ENCODE assay signal across 8 cellular contexts in the genomic region with DNA sequence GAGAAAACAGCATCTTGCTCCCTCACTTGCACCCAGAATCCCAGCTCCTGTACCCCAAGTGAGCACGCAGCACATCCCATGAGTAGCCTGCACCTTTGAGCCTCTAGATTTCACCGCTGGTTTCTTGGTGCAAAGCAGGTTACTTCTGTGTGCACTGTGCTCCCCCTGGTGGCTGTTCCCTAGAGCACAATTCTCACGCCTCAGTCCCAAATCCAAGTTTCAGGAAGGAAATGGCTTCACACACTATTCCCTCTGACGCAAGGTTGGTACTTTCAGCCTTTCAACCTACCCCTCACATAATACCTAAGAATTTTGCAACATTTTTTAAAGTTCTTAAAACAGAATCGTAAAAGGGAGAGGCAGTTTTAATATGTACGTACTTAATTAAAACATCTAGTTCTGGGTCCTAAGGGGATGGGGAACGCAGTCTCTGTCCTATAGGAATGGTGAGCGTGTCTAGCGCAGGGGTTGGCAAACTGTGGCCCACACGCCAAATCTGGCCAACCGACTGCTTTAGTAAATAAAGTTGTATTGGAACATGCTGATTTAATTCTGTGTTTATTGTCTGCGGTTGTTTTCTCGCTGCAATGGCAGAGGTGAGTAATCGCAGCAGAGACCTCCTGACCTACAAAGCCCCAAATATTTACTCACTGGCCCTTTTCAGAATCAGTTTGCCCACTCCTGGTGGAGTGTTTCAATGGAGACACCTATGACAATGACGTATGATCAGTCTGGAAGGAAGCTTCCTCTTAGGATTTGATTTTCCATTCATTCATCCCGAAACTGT. TPM values are rescaled to one million over a fixed set of nuclear protein-coding genes. Genes with fewer than 3 reads are reported as not detected.
DNase-seq lines count a peak whose midpoint lies in the region; ATAC-seq, FAIRE-seq and TF ChIP-seq lines count a peak whose summit lies in the region.

No MANE protein-coding gene starts in this region.

- H3K4me3 Mint-ChIP-seq in astrocyte (ENCODE audit: unreplicated experiment) = no peak overlapping the region

- WGBS in upper lobe of left lung, 2 donors = 63 to 67% methylated on average over 15 to 16 of the region's 16 CpGs

- peaks cover 4% of the 10 kb centered on the region for H3K9me3 Mint-ChIP-seq in astrocyte (ENCODE audit: unreplicated experiment)

- TF ChIP-seq CTCF in GM12801 (IDR thresholded peaks at IDR 0.05; ENCODE audit: extremely low read depth, insufficient read length) = peak; percentile 43
- peak; percentile 61 for TF ChIP-seq CTCF in astrocyte (IDR thresholded peaks at IDR 0.05; ENCODE audit: insufficient read depth, low read depth, low read length)
- TF ChIP-seq CTCF in upper lobe of left lung (IDR thresholded peaks at IDR 0.05) = peak; percentile 41 to 75 (median 62)

- no peaks in the 10 kb centered on the region for H3K79me2 ChIP-seq in astrocyte (ENCODE audit: insufficient read depth, low read length)

- H3K4me3 ChIP-seq in astrocyte (ENCODE audit: insufficient read depth, low read depth, low read length) (no peak overlapping the region), upper lobe of left lung (no peak overlapping the region)

- no peak overlapping the region for H3K27ac Mint-ChIP-seq in astrocyte (ENCODE audit: unreplicated experiment)

- ATAC-seq in upper lobe of left lung (ENCODE audit: low FRiP score in 2 of 2) = peak; percentile 54 to 60
- ATAC-seq in HG02623 (IDR thresholded peaks at IDR 0.05; ENCODE audit: unreplicated experiment) = no peak

- FAIRE-seq in astrocyte (lab: Jason Lieb, UNC) = no peak

- H3K4me2 ChIP-seq in astrocyte (ENCODE audit: low read length) = no peak overlapping the region

- no peak overlapping the region for H3K9ac ChIP-seq in astrocyte (ENCODE audit: low read length)

- H3K36me3 Mint-ChIP-seq in astrocyte (ENCODE audit: low read depth, unreplicated experiment) = no peaks in the 10 kb centered on the region

- H3K4me1 Mint-ChIP-seq in astrocyte (ENCODE audit: low read depth, unreplicated experiment) = no peaks in the 10 kb centered on the region

- H3K36me3 ChIP-seq in astrocyte (ENCODE audit: insufficient read depth, low read length) = no peaks in the 10 kb centered on the region
- no peaks in the 10 kb centered on the region for H3K36me3 ChIP-seq in upper lobe of left lung

- no peaks in the 10 kb centered on the region for H3K4me1 ChIP-seq in astrocyte (ENCODE audit: insufficient read depth, low read length)
- H3K4me1 ChIP-seq in upper lobe of left lung = no peaks in the 10 kb centered on the region

- H3K27me3 ChIP-seq in astrocyte (ENCODE audit: insufficient read depth, low read length) (no peaks in the 10 kb centered on the region), upper lobe of left lung (no peaks in the 10 kb centered on the region)

- H2AFZ ChIP-seq in astrocyte (ENCODE audit: low read depth, low read length) = no peak overlapping the region

- peak; percentile 55 for DNase-seq in AG08395 (ENCODE audit: low spot score)
- peak; percentile 49 for DNase-seq in NCI-H1694 treated with DMSO at 0.1 percent for 48 hours (lab: John Stamatoyannopoulos, UW)
- DNase-seq in astrocyte (ENCODE audit: low read depth) = peak; percentile 6
- peak; percentile 85 for DNase-seq in iPS-NIHi7 (ENCODE audit: extremely low spot score)
- DNase-seq in upper lobe of left lung = peak in 1 of 2 donors; percentile 61
- no peak for DNase-seq in foreskin melanocyte

- H4K20me1 ChIP-seq in astrocyte (ENCODE audit: insufficient read depth, low read length) = no peaks in the 10 kb centered on the region

- no peak overlapping the region for H3K27ac ChIP-seq in astrocyte (ENCODE audit: low read depth, low read length)
- no peak overlapping the region for H3K27ac ChIP-seq in upper lobe of left lung

- no peak for TF ChIP-seq EP300 in upper lobe of left lung (IDR thresholded peaks at IDR 0.05)

- peaks cover 29% of the 10 kb centered on the region for H3K27me3 Mint-ChIP-seq in astrocyte (ENCODE audit: low read depth, unreplicated experiment)

- no peak for TF ChIP-seq POLR2A in upper lobe of left lung (IDR thresholded peaks at IDR 0.05)

- H3K9me3 ChIP-seq in astrocyte (ENCODE audit: insufficient read depth, low read depth, low read length) = no peaks in the 10 kb centered on the region
- H3K9me3 ChIP-seq in upper lobe of left lung = no peaks in the 10 kb centered on the region

RNA-seq across cellular contexts. Expression of gene DHCR7, which starts 27.5 kb away (rescaled TPM):
- 76.1 and 92.8 TPM in 2 replicates for total RNA-seq in astrocyte
- 10 to 100 TPM in 5 of 6 donors, 1 to 10 TPM in 1; 5.2 to 96.1 (median 66.4) TPM for total RNA-seq in upper lobe of left lung

RNA-seq across cellular contexts. Expression of gene NADSYN1, which starts 32.4 kb away (rescaled TPM):
- total RNA-seq in astrocyte = 84.7 and 87.9 TPM in 2 replicates
- 100 to 1,000 TPM in 2 of 6 donors, 10 to 100 TPM in 4; 46.8 to 248 (median 79.5) TPM for total RNA-seq in upper lobe of left lung
